In the genomic region with DNA sequence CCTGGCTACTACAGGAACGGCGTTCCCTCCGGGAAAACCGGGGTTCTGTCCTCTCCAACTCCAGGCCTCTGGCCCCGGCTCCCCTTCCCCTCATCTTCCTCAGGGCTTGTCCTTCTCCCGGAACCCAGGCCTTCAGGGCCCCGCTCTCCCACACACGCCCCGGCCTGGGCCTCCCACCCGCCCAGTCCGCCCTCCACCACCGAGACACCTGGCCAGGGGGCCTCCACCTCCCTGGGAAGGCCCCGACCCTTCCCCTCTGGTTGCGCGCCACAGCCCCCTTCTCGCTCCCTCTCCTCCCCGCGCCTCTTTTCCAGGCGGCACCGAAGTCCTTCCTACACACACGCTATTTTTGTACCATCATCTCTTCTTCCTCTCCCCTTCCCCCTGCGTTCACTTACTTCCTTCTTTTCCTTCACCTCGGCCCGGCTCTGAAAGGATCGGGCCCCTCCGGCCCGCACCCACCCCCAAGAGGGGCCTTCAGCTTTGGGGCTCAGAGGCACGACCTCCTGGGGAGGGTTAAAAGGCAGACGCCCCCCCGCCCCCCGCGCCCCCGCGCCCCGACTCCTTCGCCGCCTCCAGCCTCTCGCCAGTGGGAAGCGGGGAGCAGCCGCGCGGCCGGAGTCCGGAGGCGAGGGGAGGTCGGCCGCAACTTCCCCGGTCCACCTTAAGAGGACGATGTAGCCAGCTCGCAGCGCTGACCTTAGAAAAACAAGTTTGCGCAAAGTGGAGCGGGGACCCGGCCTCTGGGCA, we compare ENCODE assay signal across 8 cellular contexts. TPM values are rescaled to one million over a fixed set of nuclear protein-coding genes. Genes with fewer than 3 reads are reported as not detected.
DNase-seq lines count a peak whose midpoint lies in the region; ATAC-seq and TF ChIP-seq lines count a peak whose summit lies in the region.

No MANE protein-coding gene starts in this region.

- peak overlapping the region; percentile 71 for H3K27ac ChIP-seq in SK-N-MC

- H3K9me3 Mint-ChIP-seq in progenitor cell of endocrine pancreas (ENCODE audit: low read depth) = no peaks in the 10 kb centered on the region

- peaks cover 42% of the 10 kb centered on the region for H3K27me3 Mint-ChIP-seq in progenitor cell of endocrine pancreas

- H3K36me3 Mint-ChIP-seq in progenitor cell of endocrine pancreas (ENCODE audit: insufficient read depth) = no peaks in the 10 kb centered on the region

- H3K4me3 ChIP-seq in GM06990 (replicated peaks; ENCODE audit: low read depth, low read length) (peak overlapping the region; percentile 45), SK-N-MC (peak overlapping the region; percentile 84)

- peak overlapping the region; percentile 44 for H3K27ac Mint-ChIP-seq in progenitor cell of endocrine pancreas

- ATAC-seq in HG02623 (IDR thresholded peaks at IDR 0.05; ENCODE audit: unreplicated experiment) = no peak
- ATAC-seq in HG02884 (IDR thresholded peaks at IDR 0.05; ENCODE audit: unreplicated experiment) = no peak

- H3K36me3 ChIP-seq in GM06990 (ENCODE audit: control insufficient read depth, insufficient read depth, low read length) (no peaks in the 10 kb centered on the region), SK-N-MC (ENCODE audit: insufficient read depth, low read length) (no peaks in the 10 kb centered on the region; the same call in 1 of the 2 replicates)

- H3K4me3 Mint-ChIP-seq in progenitor cell of endocrine pancreas (ENCODE audit: low read depth) = peak overlapping the region; percentile 77

- no peak for TF ChIP-seq CTCF in GM06990 (IDR thresholded peaks at IDR 0.05; ENCODE audit: insufficient read depth, low read length, poor library complexity, severe bottlenecking)
- no peak for TF ChIP-seq CTCF in progenitor cell of endocrine pancreas (IDR thresholded peaks at IDR 0.05; ENCODE audit: unreplicated experiment)

- no peaks in the 10 kb centered on the region for H3K9me3 ChIP-seq in SK-N-MC (ENCODE audit: low read depth, low read length)

- H3K4me1 Mint-ChIP-seq in progenitor cell of endocrine pancreas (ENCODE audit: low read depth) = peaks cover 26% of the 10 kb centered on the region

- peaks cover 2% of the 10 kb centered on the region for H3K27me3 ChIP-seq in GM06990 (replicated peaks; ENCODE audit: control insufficient read depth, insufficient read depth, low read length)

- intact Hi-C loops in head of caudate nucleus (cut with DNase I) = loop anchor here (2.0 kb wide), 1 partner anchor 91 kb away; no protein-coding TSS in a partner anchor

- no peak for DNase-seq in GM06990 (ENCODE audit: extremely low read depth, insufficient read length)
- no peak for DNase-seq in SK-N-MC (ENCODE audit: low read depth, low spot score)
- DNase-seq in head of caudate nucleus = peak in 26 of 42 donors; percentile 34 to 79 (median 60)
- no peak for DNase-seq in progenitor cell of endocrine pancreas (ENCODE audit: low spot score, unreplicated experiment)
- no peak for DNase-seq in T-helper 2 cell
- no peak for DNase-seq in HuH-7.5 (ENCODE audit: low spot score)

- peak overlapping the region; percentile 91 for H3K9ac ChIP-seq in SK-N-MC (ENCODE audit: insufficient read length)

RNA-seq across cellular contexts. Expression of gene SIRPA, which starts 1.3 kb away (rescaled TPM):
- total RNA-seq in progenitor cell of endocrine pancreas = 15.2 and 16.2 TPM in 2 replicates

Comparison
In these comparisons a context has a peak if more than half of its experiments do, and no peak if none do; other contexts are left out.
1. DNase-seq: peak in head of caudate nucleus (26 of 42); none in GM06990 (single experiment), SK-N-MC (single experiment), progenitor cell of endocrine pancreas (single experiment), T-helper 2 cell (0 of 5) and HuH-7.5 (single experiment).